In the genomic region with DNA sequence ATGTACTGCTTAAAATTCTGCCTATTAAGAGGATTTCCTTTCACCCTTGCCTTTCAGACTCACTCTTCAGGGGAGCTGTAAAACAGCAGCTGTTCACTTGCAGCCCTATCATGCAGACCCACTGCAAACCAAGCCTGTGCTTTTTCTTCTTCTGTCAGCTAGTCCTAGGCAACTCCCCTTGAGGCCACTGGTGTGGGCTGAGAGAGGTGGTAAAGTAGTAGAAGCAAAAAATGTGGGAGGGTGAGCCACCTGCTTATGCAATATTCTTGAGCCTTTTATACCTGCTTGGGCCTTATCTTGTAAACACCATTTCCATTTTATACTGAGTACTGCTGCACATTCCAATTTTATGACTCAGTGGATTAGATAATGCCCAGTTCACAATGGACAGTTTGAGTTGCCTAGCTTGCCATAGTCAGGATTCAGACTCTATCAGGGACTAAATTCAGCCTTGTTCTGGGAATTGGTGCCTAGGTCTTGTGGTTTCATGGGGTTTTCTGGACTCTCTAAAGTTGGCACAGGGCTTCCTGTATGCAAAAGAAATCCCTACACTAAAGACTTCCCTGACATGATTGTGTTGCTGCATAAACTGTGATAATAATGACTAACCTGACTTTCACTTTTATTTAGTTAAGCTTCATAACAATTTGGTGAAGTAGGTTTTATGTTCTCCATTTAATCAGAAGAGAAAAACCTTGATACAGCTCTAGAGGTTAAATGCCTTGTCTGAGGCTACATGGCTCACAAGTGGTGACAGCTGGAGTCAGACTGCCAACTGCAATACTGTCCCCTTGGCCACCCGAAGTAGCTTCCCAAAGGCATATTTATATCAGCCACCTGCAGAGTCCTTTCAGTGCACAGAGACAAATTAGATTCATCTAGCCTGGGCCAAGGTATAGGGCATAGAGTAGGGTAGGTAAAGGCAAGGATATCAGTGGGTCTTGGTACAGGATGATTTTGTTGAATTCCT, we compare ENCODE assay signal across 9 cellular contexts. TPM values are rescaled to one million over a fixed set of nuclear protein-coding genes. Genes with fewer than 3 reads are reported as not detected.
DNase-seq lines count a peak whose midpoint lies in the region; FAIRE-seq and TF ChIP-seq lines count a peak whose summit lies in the region.
"Had no signal": no experiment of that assay in that cellular context is flagged by ENCODE, and none has a peak within 500 bp of the region (broad histone marks: within the 10 kb centered on the region; RNA-seq: fewer than 3 reads in every experiment).

No MANE protein-coding gene starts in this region.

- H3K4me3 Mint-ChIP-seq in nephron progenitor cell = no peak overlapping the region

- intact Hi-C loops in kidney (cut with DNase I) = no loop called here

- H3K36me3 ChIP-seq in kidney (ENCODE audit: control insufficient read depth in 1 of 2, insufficient read depth in 2 of 2, low read length in 2 of 2) = no peaks in the 10 kb centered on the region

- no peaks in the 10 kb centered on the region for H3K9me3 ChIP-seq in kidney (ENCODE audit: control insufficient read depth in 1 of 2, low read length in 2 of 2)

- DNase-seq in EL (peak; percentile 51), NCI-H226 (peak; percentile 97), dermis blood vessel endothelial cell (peak; percentile 71), nephron progenitor cell (no peak), kidney (no peak), occipital lobe (lab: John Stamatoyannopoulos, UW) (no peak), ureter (ENCODE audit: low spot score) (no peak), epidermal melanocyte (ENCODE audit: insufficient read length, low spot score) (no peak)
- DNase-seq: NCI-H526 treated with DMSO at 0.1 percent for 48 hours had no signal

- TF ChIP-seq CTCF in nephron progenitor cell (IDR thresholded peaks at IDR 0.05) (no peak), kidney (IDR thresholded peaks at IDR 0.05; ENCODE audit: borderline replicate concordance, extremely low read depth, insufficient read depth) (no peak)

- peaks cover 33% of the 10 kb centered on the region for H3K9me3 Mint-ChIP-seq in nephron progenitor cell

- peaks cover 7% of the 10 kb centered on the region for H3K27me3 Mint-ChIP-seq in nephron progenitor cell (ENCODE audit: low read depth, poor library complexity)

- no peak overlapping the region for H3K27ac ChIP-seq in kidney (ENCODE audit: low read depth in 2 of 2, low read length in 2 of 2)

- H3K4me3 ChIP-seq in kidney (ENCODE audit: low read length in 2 of 2) = no peak overlapping the region

- FAIRE-seq in kidney (lab: Jason Lieb, UNC) = no peak

- H3K27ac Mint-ChIP-seq in nephron progenitor cell = peak overlapping the region; percentile 43

- no peak overlapping the region for H3K9ac ChIP-seq in kidney (ENCODE audit: low read length in 2 of 2)

- H3K36me3 Mint-ChIP-seq in nephron progenitor cell (ENCODE audit: low read depth) = no peaks in the 10 kb centered on the region

- H3K4me1 ChIP-seq in kidney (ENCODE audit: control insufficient read depth in 1 of 2, insufficient read depth in 1 of 2, low read depth in 1 of 2, low read length in 2 of 2) = no peaks in the 10 kb centered on the region

- no peaks in the 10 kb centered on the region for H3K4me1 Mint-ChIP-seq in nephron progenitor cell

RNA-seq across cellular contexts. Expression of a gene that starts 47.4 kb away (rescaled TPM):
- total RNA-seq in dermis blood vessel endothelial cell = 27.2 and 32.6 TPM in 2 replicates
- 43.8 TPM for total RNA-seq in kidney
- polyA plus RNA-seq in kidney (ENCODE audit: insufficient read depth, low read depth, low replicate concordance) = 10.9 TPM
- 31.4 TPM for total RNA-seq in occipital lobe
- total RNA-seq in ureter = 59.1 TPM

RNA-seq across cellular contexts. Expression of a gene that starts 56.4 kb away (rescaled TPM):
- total RNA-seq in dermis blood vessel endothelial cell (4.9 and 13.4 TPM in 2 replicates), kidney (4.3 TPM), occipital lobe (156 TPM), ureter (15.5 TPM)
- 3.3 TPM for polyA plus RNA-seq in kidney (ENCODE audit: insufficient read depth, low read depth, low replicate concordance)

Comparison
In these comparisons a context has a peak if more than half of its experiments do, and no peak if none do; other contexts are left out.
1. DNase-seq: peak in EL (single experiment), NCI-H226 (single experiment) and dermis blood vessel endothelial cell (single experiment); none in nephron progenitor cell (single experiment), kidney (single experiment), occipital lobe (single experiment), ureter (single experiment) and epidermal melanocyte (single experiment).